ENCODE assay signal across 9 cellular contexts in the genomic region with DNA sequence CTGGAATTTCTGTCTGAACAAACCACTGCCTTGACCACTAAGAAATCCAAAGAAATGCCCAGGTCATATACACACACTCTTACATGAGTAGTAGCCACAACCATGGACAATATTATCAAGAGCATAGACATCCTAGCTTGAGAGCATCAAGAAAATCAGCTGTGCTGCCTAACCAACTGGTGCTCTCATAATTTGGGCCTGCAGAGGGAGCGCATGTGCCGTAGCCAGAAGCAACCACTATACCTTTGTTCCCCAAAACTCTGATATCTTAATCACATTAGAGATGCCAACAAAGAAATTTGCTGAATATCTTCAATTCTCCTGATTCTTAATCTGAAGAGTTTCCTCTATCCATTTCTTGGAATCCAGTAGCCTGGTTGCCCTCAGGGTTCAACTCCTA.
DNase-seq lines count a peak whose midpoint lies in the region; ATAC-seq, FAIRE-seq and TF ChIP-seq lines count a peak whose summit lies in the region.
"Had no signal": no experiment of that assay in that cellular context is flagged by ENCODE, and none has a peak within 500 bp of the region (broad histone marks: within the 10 kb centered on the region; RNA-seq: fewer than 3 reads in every experiment).

No MANE protein-coding gene starts in this region.

- H4K20me1 ChIP-seq in PC-3 (ENCODE audit: low read length), result no peaks in the 10 kb centered on the region

- no peak overlapping the region for H3K27ac Mint-ChIP-seq in progenitor cell of endocrine pancreas

- H3K4me1 ChIP-seq in PC-3 (ENCODE audit: insufficient read depth, low read length), result 0 out of 2 replicates have a peak, but pooled peaks cover 4% of the 10 kb centered on the region
- H3K4me1 ChIP-seq in gastroesophageal sphincter, result no peaks in the 10 kb centered on the region

- H2AFZ ChIP-seq in PC-3 (ENCODE audit: low read length), result no peak overlapping the region

- no peaks in the 10 kb centered on the region for H3K79me2 ChIP-seq in PC-3 (ENCODE audit: low read length)

- H3K9me3 Mint-ChIP-seq in progenitor cell of endocrine pancreas (ENCODE audit: low read depth), result peaks cover 21% of the 10 kb centered on the region

- H3F3A ChIP-seq in PC-3 (ENCODE audit: low read length, unreplicated experiment), result no peaks in the 10 kb centered on the region

- TF ChIP-seq EP300 in gastroesophageal sphincter (IDR thresholded peaks at IDR 0.05), result no peak

- no peak overlapping the region for H3K4me3 Mint-ChIP-seq in progenitor cell of endocrine pancreas (ENCODE audit: low read depth)

- no peak overlapping the region for H3K9ac ChIP-seq in PC-3 (ENCODE audit: low read length)

- intact Hi-C loops in PC-3 (cut with micrococcal nuclease), result loop anchor here (1.0 kb wide), 1 partner anchor 28 kb away; no protein-coding TSS in a partner anchor

- CTCF ChIA-PET in PC-3 (lab: Charles Lee), result interaction anchor here (1.4 kb wide), 1 partner anchor 27 kb away, joined by 6 read pairs; no protein-coding TSS in a partner anchor

- POLR2A ChIA-PET in PC-3 (lab: Charles Lee; ENCODE audit: unreplicated experiment), result no interaction called here

- H3K9me2 ChIP-seq in PC-3 (replicated peaks; ENCODE audit: low read length), result no peaks in the 10 kb centered on the region

- no peaks in the 10 kb centered on the region for H3K27me3 Mint-ChIP-seq in progenitor cell of endocrine pancreas

- TF ChIP-seq CTCF in PC-3 (conservative IDR thresholded peaks at IDR 0.05; ENCODE audit: low read depth, low read length) (peak; percentile 64), brain microvascular endothelial cell (IDR thresholded peaks at IDR 0.05; ENCODE audit: low read depth, low read length, missing control alignments) (peak; percentile 65), progenitor cell of endocrine pancreas (IDR thresholded peaks at IDR 0.05; ENCODE audit: unreplicated experiment) (peak; percentile 54), omental fat pad (IDR thresholded peaks at IDR 0.05) (no peak), gastroesophageal sphincter (IDR thresholded peaks at IDR 0.05) (no peak)

- H3K27ac ChIP-seq in PC-3 (ENCODE audit: low read length) (no peak overlapping the region), brain microvascular endothelial cell (no peak overlapping the region), gastroesophageal sphincter (no peak overlapping the region)

- H3K27me3 ChIP-seq in PC-3 (ENCODE audit: low read length) (no peaks in the 10 kb centered on the region), brain microvascular endothelial cell (replicated peaks) (no peaks in the 10 kb centered on the region), gastroesophageal sphincter (no peaks in the 10 kb centered on the region)

- peak; percentile 30 for DNase-seq in AML-193 (lab: John Stamatoyannopoulos, UW)
- no peak for DNase-seq in GM19239 (ENCODE audit: insufficient read length, low spot score)
- peak; percentile 46 for DNase-seq in PC-3
- DNase-seq in brain microvascular endothelial cell, result peak; percentile 20
- DNase-seq in progenitor cell of endocrine pancreas (ENCODE audit: low spot score, unreplicated experiment), result no peak
- no peak for DNase-seq in omental fat pad (ENCODE audit: low spot score)

- FAIRE-seq in GM19239 (lab: Jason Lieb, UNC), result peak; percentile 93
- FAIRE-seq: endometrium had no signal

- H3K4me2 ChIP-seq in PC-3 (ENCODE audit: low read length), result no peak overlapping the region

- no peak for TF ChIP-seq POLR2A in gastroesophageal sphincter (IDR thresholded peaks at IDR 0.05)

- ATAC-seq in PC-3 (peak; percentile 81), omental fat pad (ENCODE audit: low FRiP score) (no peak), GM18519 (IDR thresholded peaks at IDR 0.05; ENCODE audit: low FRiP score, unreplicated experiment) (no peak), gastroesophageal sphincter (no peak)

- H3K36me3 ChIP-seq in PC-3 (ENCODE audit: low read depth, low read length) (no peaks in the 10 kb centered on the region), brain microvascular endothelial cell (replicated peaks) (no peaks in the 10 kb centered on the region), gastroesophageal sphincter (no peaks in the 10 kb centered on the region)

- in situ Hi-C loops in brain microvascular endothelial cell (cut with HindIII; ENCODE audit: low pct_ligation_motif_present, low sequenced_read_pairs), result no loop called here

- BruUV-seq in PC-3 (replicated peaks; lab: Mats Ljungman, UMichigan), result no TSS peak

- H3K4me1 Mint-ChIP-seq in progenitor cell of endocrine pancreas (ENCODE audit: low read depth), result no peaks in the 10 kb centered on the region

- H3K4me3 ChIP-seq in PC-3 (ENCODE audit: low read length), result no peak overlapping the region
- no peak overlapping the region for H3K4me3 ChIP-seq in brain microvascular endothelial cell (ENCODE audit: low read depth, low read length)
- H3K4me3 ChIP-seq in gastroesophageal sphincter, result no peak overlapping the region

- no peaks in the 10 kb centered on the region for H3K9me3 ChIP-seq in PC-3 (ENCODE audit: low read length)
- H3K9me3 ChIP-seq in gastroesophageal sphincter, result no peaks in the 10 kb centered on the region

- H3K36me3 Mint-ChIP-seq in progenitor cell of endocrine pancreas (ENCODE audit: insufficient read depth), result no peaks in the 10 kb centered on the region

- WGBS in gastroesophageal sphincter (ENCODE audit: low coverage in 1 of 2), 2 donors, result 79 to 82% methylated on average over 2 of the region's 2 CpGs

Comparison
In these comparisons a context has a peak if more than half of its experiments do, and no peak if none do; other contexts are left out.
1. DNase-seq: peak in AML-193 (2 of 2), PC-3 (single experiment) and brain microvascular endothelial cell (single experiment); none in GM19239 (single experiment), progenitor cell of endocrine pancreas (single experiment) and omental fat pad (single experiment).
2. CTCF ChIP-seq: peak in PC-3 (single experiment), brain microvascular endothelial cell (single experiment) and progenitor cell of endocrine pancreas (single experiment); none in omental fat pad (0 of 3) and gastroesophageal sphincter (0 of 4).